Comparison of ENCODE assay signal across 1 cellular context in genomic region chr19:12365372-12366162, GRCh38.
TF ChIP-seq lines count a peak whose summit lies in the region.

ZNF442 (minus strand) TSS chr19:12365683; CDS start chr19:12363631, 2,052 bp downstream.

TF ChIP-seq in HepG2, 621 proteins besides CTCF, POLR2A, EP300 and RAD21 (continued from another document and continues in another):
- TF ChIP-seq HNRNPUL1 (IDR thresholded peaks at IDR 0.05; ENCODE audit: low read depth, low read length) (no peak), ZNF776 (CRISPR knock-in tag; IDR thresholded peaks at IDR 0.05) (0 out of 2 replicates have a peak, but pooled peaks have one; percentile 21), KMT2A (CRISPR knock-in tag; IDR thresholded peaks at IDR 0.05) (0 out of 2 replicates have a peak, but pooled peaks have one; percentile 17), ARHGAP35 (CRISPR knock-in tag; IDR thresholded peaks at IDR 0.05; ENCODE audit: borderline replicate concordance) (no peak), ZFP90 (CRISPR knock-in tag; IDR thresholded peaks at IDR 0.05; ENCODE audit: borderline replicate concordance) (0 out of 2 replicates have a peak, but pooled peaks have one; percentile 64), ZSCAN25 (CRISPR knock-in tag; IDR thresholded peaks at IDR 0.05) (peak; percentile 38; the same call in 1 of the 2 replicates), GPN1 (CRISPR knock-in tag; IDR thresholded peaks at IDR 0.05; ENCODE audit: borderline replicate concordance) (no peak), NFKB2 (CRISPR knock-in tag; IDR thresholded peaks at IDR 0.05; ENCODE audit: borderline replicate concordance) (peak; percentile 53; the same call in 1 of the 2 replicates), NFE2 (CRISPR knock-in tag; IDR thresholded peaks at IDR 0.05) (no peak), SPEN (CRISPR knock-in tag; IDR thresholded peaks at IDR 0.05; ENCODE audit: low read depth) (peak; percentile 26; the same call in 1 of the 2 replicates), POLR2AphosphoS2 (IDR thresholded peaks at IDR 0.05; ENCODE audit: low read depth, low read length) (no peak), ZBTB38 (CRISPR knock-in tag; IDR thresholded peaks at IDR 0.05) (no peak), MIER3 (CRISPR knock-in tag; IDR thresholded peaks at IDR 0.05; ENCODE audit: borderline replicate concordance) (peak; percentile 50; the same call in 1 of the 2 replicates), NFE2L2 (IDR thresholded peaks at IDR 0.05; ENCODE audit: low read length) (no peak), ZFP82 (CRISPR knock-in tag; IDR thresholded peaks at IDR 0.05; ENCODE audit: borderline replicate concordance) (no peak), HNF1A (IDR thresholded peaks at IDR 0.05; ENCODE audit: low read depth) (0 out of 2 replicates have a peak, but pooled peaks have one; percentile 34), HNF1A (CRISPR knock-in tag; IDR thresholded peaks at IDR 0.05; ENCODE audit: borderline replicate concordance) (peak; percentile 38; the same call in 1 of the 2 replicates), IKZF4 (CRISPR knock-in tag; IDR thresholded peaks at IDR 0.05; ENCODE audit: borderline replicate concordance, low read depth, not compliant biosample characterization) (no peak), MTA1 (CRISPR knock-in tag; IDR thresholded peaks at IDR 0.05; ENCODE audit: borderline replicate concordance) (no peak), CREB1 (IDR thresholded peaks at IDR 0.05) (no peak), CREB1 (CRISPR knock-in tag; IDR thresholded peaks at IDR 0.05) (peak; percentile 78), GATAD2A (CRISPR knock-in tag; IDR thresholded peaks at IDR 0.05) (peak; percentile 62; the same call in 1 of the 2 replicates), JDP2 (CRISPR knock-in tag; IDR thresholded peaks at IDR 0.05; ENCODE audit: borderline replicate concordance) (no peak), ZNF768 (CRISPR knock-in tag; IDR thresholded peaks at IDR 0.05) (no peak), SP2 (CRISPR knock-in tag; IDR thresholded peaks at IDR 0.05) (peak; percentile 76), RBFOX2 (IDR thresholded peaks at IDR 0.05; ENCODE audit: low read depth, low read length) (peak; percentile 64), ZHX2 (IDR thresholded peaks at IDR 0.05; ENCODE audit: low read depth) (no peak), ZHX2 (CRISPR knock-in tag; IDR thresholded peaks at IDR 0.05; ENCODE audit: borderline replicate concordance) (no peak), NCOA5 (CRISPR knock-in tag; IDR thresholded peaks at IDR 0.05) (no peak), BRF2 (CRISPR knock-in tag; IDR thresholded peaks at IDR 0.05) (peak; percentile 67; the same call in 1 of the 2 replicates), JUNB (CRISPR knock-in tag; IDR thresholded peaks at IDR 0.05; ENCODE audit: borderline replicate concordance) (no peak), SRSF9 (IDR thresholded peaks at IDR 0.05; ENCODE audit: borderline replicate concordance, insufficient read depth, low read depth, low read length, poor library complexity, severe bottlenecking) (no peak), HNRNPL (IDR thresholded peaks at IDR 0.05; ENCODE audit: low read depth, low read length) (0 out of 2 replicates have a peak, but pooled peaks have one; percentile 17), RBAK (CRISPR knock-in tag; IDR thresholded peaks at IDR 0.05) (no peak), FOXK2 (IDR thresholded peaks at IDR 0.05) (no peak), HNRNPLL (IDR thresholded peaks at IDR 0.05; ENCODE audit: low read depth, low read length, poor library complexity, severe bottlenecking) (peak; percentile 47), NR2F1 (CRISPR knock-in tag; IDR thresholded peaks at IDR 0.05) (no peak), MEIS1 (CRISPR knock-in tag; IDR thresholded peaks at IDR 0.05; ENCODE audit: borderline replicate concordance) (peak; percentile 49; the same call in 1 of the 2 replicates), ZFYVE20 (CRISPR knock-in tag; IDR thresholded peaks at IDR 0.05; ENCODE audit: borderline replicate concordance, low read depth) (peak; percentile 11; the same call in 1 of the 2 replicates), THYN1 (CRISPR knock-in tag; IDR thresholded peaks at IDR 0.05; ENCODE audit: borderline replicate concordance, low read depth) (no peak), KLF11 (CRISPR knock-in tag; IDR thresholded peaks at IDR 0.05) (peak; percentile 80; the same call in 1 of the 2 replicates), SUZ12 (IDR thresholded peaks at IDR 0.05; ENCODE audit: low read depth, low read length) (no peak), NCOR1 (IDR thresholded peaks at IDR 0.05; ENCODE audit: borderline replicate concordance, low read length) (peak; percentile 71; the same call in 1 of the 2 replicates), POLR2G (IDR thresholded peaks at IDR 0.05; ENCODE audit: low read depth, low read length) (peak; percentile 90), ZNF292 (CRISPR knock-in tag; IDR thresholded peaks at IDR 0.05; ENCODE audit: borderline replicate concordance, low read depth) (peak; percentile 82), AGO2 (optimal IDR thresholded peaks at IDR 0.05; ENCODE audit: low read depth, low read length) (peak; percentile 50)
- TF ChIP-seq, protein P1, sequence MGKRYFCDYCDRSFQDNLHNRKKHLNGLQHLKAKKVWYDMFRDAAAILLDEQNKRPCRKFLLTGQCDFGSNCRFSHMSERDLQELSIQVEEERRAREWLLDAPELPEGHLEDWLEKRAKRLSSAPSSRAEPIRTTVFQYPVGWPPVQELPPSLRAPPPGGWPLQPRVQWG (CRISPR knock-in tag; IDR thresholded peaks at IDR 0.05; ENCODE audit: borderline replicate concordance, low read depth): no peak
- TF ChIP-seq, protein P2, sequence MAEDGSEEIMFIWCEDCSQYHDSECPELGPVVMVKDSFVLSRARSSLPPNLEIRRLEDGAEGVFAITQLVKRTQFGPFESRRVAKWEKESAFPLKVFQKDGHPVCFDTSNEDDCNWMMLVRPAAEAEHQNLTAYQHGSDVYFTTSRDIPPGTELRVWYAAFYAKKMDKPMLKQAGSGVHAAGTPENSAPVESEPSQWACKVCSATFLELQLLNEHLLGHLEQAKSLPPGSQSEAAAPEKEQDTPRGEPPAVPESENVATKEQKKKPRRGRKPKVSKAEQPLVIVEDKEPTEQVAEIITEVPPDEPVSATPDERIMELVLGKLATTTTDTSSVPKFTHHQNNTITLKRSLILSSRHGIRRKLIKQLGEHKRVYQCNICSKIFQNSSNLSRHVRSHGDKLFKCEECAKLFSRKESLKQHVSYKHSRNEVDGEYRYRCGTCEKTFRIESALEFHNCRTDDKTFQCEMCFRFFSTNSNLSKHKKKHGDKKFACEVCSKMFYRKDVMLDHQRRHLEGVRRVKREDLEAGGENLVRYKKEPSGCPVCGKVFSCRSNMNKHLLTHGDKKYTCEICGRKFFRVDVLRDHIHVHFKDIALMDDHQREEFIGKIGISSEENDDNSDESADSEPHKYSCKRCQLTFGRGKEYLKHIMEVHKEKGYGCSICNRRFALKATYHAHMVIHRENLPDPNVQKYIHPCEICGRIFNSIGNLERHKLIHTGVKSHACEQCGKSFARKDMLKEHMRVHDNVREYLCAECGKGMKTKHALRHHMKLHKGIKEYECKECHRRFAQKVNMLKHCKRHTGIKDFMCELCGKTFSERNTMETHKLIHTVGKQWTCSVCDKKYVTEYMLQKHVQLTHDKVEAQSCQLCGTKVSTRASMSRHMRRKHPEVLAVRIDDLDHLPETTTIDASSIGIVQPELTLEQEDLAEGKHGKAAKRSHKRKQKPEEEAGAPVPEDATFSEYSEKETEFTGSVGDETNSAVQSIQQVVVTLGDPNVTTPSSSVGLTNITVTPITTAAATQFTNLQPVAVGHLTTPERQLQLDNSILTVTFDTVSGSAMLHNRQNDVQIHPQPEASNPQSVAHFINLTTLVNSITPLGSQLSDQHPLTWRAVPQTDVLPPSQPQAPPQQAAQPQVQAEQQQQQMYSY (CRISPR knock-in tag; IDR thresholded peaks at IDR 0.05): peak; percentile 72; the same call in 1 of the 2 replicates
- TF ChIP-seq, protein P3, sequence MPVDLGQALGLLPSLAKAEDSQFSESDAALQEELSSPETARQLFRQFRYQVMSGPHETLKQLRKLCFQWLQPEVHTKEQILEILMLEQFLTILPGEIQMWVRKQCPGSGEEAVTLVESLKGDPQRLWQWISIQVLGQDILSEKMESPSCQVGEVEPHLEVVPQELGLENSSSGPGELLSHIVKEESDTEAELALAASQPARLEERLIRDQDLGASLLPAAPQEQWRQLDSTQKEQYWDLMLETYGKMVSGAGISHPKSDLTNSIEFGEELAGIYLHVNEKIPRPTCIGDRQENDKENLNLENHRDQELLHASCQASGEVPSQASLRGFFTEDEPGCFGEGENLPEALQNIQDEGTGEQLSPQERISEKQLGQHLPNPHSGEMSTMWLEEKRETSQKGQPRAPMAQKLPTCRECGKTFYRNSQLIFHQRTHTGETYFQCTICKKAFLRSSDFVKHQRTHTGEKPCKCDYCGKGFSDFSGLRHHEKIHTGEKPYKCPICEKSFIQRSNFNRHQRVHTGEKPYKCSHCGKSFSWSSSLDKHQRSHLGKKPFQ (CRISPR knock-in tag; IDR thresholded peaks at IDR 0.05; ENCODE audit: insufficient replicate concordance): peak; percentile 47
- TF ChIP-seq, protein P4, sequence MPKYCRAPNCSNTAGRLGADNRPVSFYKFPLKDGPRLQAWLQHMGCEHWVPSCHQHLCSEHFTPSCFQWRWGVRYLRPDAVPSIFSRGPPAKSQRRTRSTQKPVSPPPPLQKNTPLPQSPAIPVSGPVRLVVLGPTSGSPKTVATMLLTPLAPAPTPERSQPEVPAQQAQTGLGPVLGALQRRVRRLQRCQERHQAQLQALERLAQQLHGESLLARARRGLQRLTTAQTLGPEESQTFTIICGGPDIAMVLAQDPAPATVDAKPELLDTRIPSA (CRISPR knock-in tag; IDR thresholded peaks at IDR 0.05; ENCODE audit: borderline replicate concordance): no peak; the same call in 1 of the 2 replicates
